Comparison of ENCODE assay signal across 1 cellular context in genomic region chr1:208137144-208137682, GRCh38.
TF ChIP-seq lines count a peak whose summit lies in the region.

No MANE protein-coding gene starts in this region.

TF ChIP-seq in GM23338, 12 proteins besides CTCF, POLR2A, EP300 and RAD21 (continued from another document):
- TF ChIP-seq ZNF462 (CRISPR knock-in tag; IDR thresholded peaks at IDR 0.05) (no peak), ZNF331 (CRISPR knock-in tag; IDR thresholded peaks at IDR 0.05; ENCODE audit: low read depth) (no peak), STAT1 (IDR thresholded peaks at IDR 0.05; ENCODE audit: unreplicated experiment) (no peak), JUNB (IDR thresholded peaks at IDR 0.05; ENCODE audit: unreplicated experiment) (no peak), POLR2AphosphoS5 (IDR thresholded peaks at IDR 0.05; ENCODE audit: low read depth) (no peak), ETS1 (IDR thresholded peaks at IDR 0.05) (no peak)
